In the genomic region with DNA sequence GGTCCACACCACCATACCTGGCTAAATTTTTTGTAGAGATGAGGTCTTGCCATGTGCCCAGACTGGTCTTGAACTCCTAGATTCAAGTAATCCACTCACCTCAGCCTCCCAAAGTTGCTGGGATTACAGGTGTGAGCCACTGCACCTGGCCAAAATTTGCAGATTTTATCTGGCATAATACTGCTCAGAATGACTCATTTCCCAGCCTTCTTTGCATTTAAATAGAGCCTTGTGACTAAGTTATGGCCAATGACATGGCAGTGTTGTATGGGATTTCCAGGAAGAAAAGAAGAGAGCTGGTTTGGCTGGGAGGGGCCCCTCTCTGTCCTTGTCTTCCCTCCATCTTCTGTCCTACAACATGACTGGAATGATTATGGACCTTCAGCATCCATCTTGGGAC, we compare ENCODE assay signal across 1 cellular context.
TF ChIP-seq lines count a peak whose summit lies in the region.

No MANE protein-coding gene starts in this region.

TF ChIP-seq in K562, 482 proteins besides CTCF, POLR2A, EP300 and RAD21:
- TF ChIP-seq CTBP1 (IDR thresholded peaks at IDR 0.05; ENCODE audit: borderline replicate concordance) (no peak), ZNF311 (CRISPR knock-in tag; IDR thresholded peaks at IDR 0.05) (no peak), MCM2 (IDR thresholded peaks at IDR 0.05; ENCODE audit: low read depth) (no peak), ZNF551 (CRISPR knock-in tag; IDR thresholded peaks at IDR 0.05) (no peak), BRCA1 (IDR thresholded peaks at IDR 0.05) (no peak), BRCA1 (CRISPR knock-in tag; IDR thresholded peaks at IDR 0.05) (no peak), CREBBP (IDR thresholded peaks at IDR 0.05; ENCODE audit: low read depth, low read length) (no peak), SAFB2 (IDR thresholded peaks at IDR 0.05; ENCODE audit: borderline replicate concordance, low read depth, low read length, severe bottlenecking) (no peak), KLF1 (tag; IDR thresholded peaks at IDR 0.05) (no peak), RBM39 (optimal IDR thresholded peaks at IDR 0.05; ENCODE audit: low read depth, low read length) (no peak), TAF9B (IDR thresholded peaks at IDR 0.05; ENCODE audit: partially characterized antibody) (no peak)
- TF ChIP-seq, protein P1, sequence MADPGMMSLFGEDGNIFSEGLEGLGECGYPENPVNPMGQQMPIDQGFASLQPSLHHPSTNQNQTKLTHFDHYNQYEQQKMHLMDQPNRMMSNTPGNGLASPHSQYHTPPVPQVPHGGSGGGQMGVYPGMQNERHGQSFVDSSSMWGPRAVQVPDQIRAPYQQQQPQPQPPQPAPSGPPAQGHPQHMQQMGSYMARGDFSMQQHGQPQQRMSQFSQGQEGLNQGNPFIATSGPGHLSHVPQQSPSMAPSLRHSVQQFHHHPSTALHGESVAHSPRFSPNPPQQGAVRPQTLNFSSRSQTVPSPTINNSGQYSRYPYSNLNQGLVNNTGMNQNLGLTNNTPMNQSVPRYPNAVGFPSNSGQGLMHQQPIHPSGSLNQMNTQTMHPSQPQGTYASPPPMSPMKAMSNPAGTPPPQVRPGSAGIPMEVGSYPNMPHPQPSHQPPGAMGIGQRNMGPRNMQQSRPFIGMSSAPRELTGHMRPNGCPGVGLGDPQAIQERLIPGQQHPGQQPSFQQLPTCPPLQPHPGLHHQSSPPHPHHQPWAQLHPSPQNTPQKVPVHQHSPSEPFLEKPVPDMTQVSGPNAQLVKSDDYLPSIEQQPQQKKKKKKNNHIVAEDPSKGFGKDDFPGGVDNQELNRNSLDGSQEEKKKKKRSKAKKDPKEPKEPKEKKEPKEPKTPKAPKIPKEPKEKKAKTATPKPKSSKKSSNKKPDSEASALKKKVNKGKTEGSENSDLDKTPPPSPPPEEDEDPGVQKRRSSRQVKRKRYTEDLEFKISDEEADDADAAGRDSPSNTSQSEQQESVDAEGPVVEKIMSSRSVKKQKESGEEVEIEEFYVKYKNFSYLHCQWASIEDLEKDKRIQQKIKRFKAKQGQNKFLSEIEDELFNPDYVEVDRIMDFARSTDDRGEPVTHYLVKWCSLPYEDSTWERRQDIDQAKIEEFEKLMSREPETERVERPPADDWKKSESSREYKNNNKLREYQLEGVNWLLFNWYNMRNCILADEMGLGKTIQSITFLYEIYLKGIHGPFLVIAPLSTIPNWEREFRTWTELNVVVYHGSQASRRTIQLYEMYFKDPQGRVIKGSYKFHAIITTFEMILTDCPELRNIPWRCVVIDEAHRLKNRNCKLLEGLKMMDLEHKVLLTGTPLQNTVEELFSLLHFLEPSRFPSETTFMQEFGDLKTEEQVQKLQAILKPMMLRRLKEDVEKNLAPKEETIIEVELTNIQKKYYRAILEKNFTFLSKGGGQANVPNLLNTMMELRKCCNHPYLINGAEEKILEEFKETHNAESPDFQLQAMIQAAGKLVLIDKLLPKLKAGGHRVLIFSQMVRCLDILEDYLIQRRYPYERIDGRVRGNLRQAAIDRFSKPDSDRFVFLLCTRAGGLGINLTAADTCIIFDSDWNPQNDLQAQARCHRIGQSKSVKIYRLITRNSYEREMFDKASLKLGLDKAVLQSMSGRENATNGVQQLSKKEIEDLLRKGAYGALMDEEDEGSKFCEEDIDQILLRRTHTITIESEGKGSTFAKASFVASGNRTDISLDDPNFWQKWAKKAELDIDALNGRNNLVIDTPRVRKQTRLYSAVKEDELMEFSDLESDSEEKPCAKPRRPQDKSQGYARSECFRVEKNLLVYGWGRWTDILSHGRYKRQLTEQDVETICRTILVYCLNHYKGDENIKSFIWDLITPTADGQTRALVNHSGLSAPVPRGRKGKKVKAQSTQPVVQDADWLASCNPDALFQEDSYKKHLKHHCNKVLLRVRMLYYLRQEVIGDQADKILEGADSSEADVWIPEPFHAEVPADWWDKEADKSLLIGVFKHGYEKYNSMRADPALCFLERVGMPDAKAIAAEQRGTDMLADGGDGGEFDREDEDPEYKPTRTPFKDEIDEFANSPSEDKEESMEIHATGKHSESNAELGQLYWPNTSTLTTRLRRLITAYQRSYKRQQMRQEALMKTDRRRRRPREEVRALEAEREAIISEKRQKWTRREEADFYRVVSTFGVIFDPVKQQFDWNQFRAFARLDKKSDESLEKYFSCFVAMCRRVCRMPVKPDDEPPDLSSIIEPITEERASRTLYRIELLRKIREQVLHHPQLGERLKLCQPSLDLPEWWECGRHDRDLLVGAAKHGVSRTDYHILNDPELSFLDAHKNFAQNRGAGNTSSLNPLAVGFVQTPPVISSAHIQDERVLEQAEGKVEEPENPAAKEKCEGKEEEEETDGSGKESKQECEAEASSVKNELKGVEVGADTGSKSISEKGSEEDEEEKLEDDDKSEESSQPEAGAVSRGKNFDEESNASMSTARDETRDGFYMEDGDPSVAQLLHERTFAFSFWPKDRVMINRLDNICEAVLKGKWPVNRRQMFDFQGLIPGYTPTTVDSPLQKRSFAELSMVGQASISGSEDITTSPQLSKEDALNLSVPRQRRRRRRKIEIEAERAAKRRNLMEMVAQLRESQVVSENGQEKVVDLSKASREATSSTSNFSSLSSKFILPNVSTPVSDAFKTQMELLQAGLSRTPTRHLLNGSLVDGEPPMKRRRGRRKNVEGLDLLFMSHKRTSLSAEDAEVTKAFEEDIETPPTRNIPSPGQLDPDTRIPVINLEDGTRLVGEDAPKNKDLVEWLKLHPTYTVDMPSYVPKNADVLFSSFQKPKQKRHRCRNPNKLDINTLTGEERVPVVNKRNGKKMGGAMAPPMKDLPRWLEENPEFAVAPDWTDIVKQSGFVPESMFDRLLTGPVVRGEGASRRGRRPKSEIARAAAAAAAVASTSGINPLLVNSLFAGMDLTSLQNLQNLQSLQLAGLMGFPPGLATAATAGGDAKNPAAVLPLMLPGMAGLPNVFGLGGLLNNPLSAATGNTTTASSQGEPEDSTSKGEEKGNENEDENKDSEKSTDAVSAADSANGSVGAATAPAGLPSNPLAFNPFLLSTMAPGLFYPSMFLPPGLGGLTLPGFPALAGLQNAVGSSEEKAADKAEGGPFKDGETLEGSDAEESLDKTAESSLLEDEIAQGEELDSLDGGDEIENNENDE (IDR thresholded peaks at IDR 0.05; ENCODE audit: low read depth, low read length) = no peak
- TF ChIP-seq, protein P2, sequence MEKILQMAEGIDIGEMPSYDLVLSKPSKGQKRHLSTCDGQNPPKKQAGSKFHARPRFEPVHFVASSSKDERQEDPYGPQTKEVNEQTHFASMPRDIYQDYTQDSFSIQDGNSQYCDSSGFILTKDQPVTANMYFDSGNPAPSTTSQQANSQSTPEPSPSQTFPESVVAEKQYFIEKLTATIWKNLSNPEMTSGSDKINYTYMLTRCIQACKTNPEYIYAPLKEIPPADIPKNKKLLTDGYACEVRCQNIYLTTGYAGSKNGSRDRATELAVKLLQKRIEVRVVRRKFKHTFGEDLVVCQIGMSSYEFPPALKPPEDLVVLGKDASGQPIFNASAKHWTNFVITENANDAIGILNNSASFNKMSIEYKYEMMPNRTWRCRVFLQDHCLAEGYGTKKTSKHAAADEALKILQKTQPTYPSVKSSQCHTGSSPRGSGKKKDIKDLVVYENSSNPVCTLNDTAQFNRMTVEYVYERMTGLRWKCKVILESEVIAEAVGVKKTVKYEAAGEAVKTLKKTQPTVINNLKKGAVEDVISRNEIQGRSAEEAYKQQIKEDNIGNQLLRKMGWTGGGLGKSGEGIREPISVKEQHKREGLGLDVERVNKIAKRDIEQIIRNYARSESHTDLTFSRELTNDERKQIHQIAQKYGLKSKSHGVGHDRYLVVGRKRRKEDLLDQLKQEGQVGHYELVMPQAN (IDR thresholded peaks at IDR 0.05; ENCODE audit: borderline replicate concordance) = no peak
